In genomic region chr4:151099226-151099975, GRCh38 we compare ENCODE assay signal across 8 cellular contexts. TPM values are rescaled to one million over a fixed set of nuclear protein-coding genes. Genes with fewer than 3 reads are reported as not detected.
DNase-seq lines count a peak whose midpoint lies in the region; ATAC-seq, FAIRE-seq and TF ChIP-seq lines count a peak whose summit lies in the region.

Gene RPS3A (plus strand): TSS chr4:151099628. CDS start chr4:151099653, 25 bp downstream.

- H2AFZ ChIP-seq in keratinocyte (ENCODE audit: control insufficient read depth, low read length), result peak within 1 kb of the TSS; percentile 94

- H3K9me1 ChIP-seq in keratinocyte (ENCODE audit: control insufficient read depth, extremely low read depth, insufficient read depth, low read length), result no peaks in the 10 kb centered on the region

- ATAC-seq in HG03280 (IDR thresholded peaks at IDR 0.05; ENCODE audit: unreplicated experiment), result peak; percentile 94

- peak within 1 kb of the TSS; percentile 64 to 100 (median 99) for H3K4me3 ChIP-seq in keratinocyte (ENCODE audit: control insufficient read depth in 2 of 3, extremely low read depth in 1 of 3, insufficient read depth in 2 of 3, low read depth in 1 of 3, low read length in 3 of 3)

- peak; percentile 96 for TF ChIP-seq POLR2A in GM18951 (IDR thresholded peaks at IDR 0.05; ENCODE audit: extremely low read depth, insufficient read depth, insufficient read length)

- peak; percentile 56 for FAIRE-seq in keratinocyte (lab: Jason Lieb, UNC)

- no peaks in the 10 kb centered on the region for H3K27me3 ChIP-seq in keratinocyte (ENCODE audit: control insufficient read depth, extremely low read depth, insufficient read depth, low read length)

- H3K4me2 ChIP-seq in keratinocyte (ENCODE audit: control insufficient read depth, extremely low read depth, insufficient read depth, low read depth, low read length), result peak within 1 kb of the TSS; percentile 84

- H3K4me1 ChIP-seq in keratinocyte (ENCODE audit: control insufficient read depth, extremely low read depth, insufficient read depth, low read length), result peaks cover 15% of the 10 kb centered on the region

- dilution Hi-C loops in keratinocyte (cut with MboI; ENCODE audit: extremely low pct_ligation_motif_present, low sequenced_read_pairs), result no loop called here

- DNase-seq in AG09319 (ENCODE audit: extremely low read depth, low read depth) (peak; percentile 96), NCI-H345 treated with DMSO at 0.1 percent for 48 hours (lab: John Stamatoyannopoulos, UW; ENCODE audit: unreplicated experiment) (peak; percentile 80), cerebellar cortex (ENCODE audit: low spot score) (peak; percentile 97), keratinocyte (ENCODE audit: low read depth, low spot score) (peak; percentile 77)
- DNase-seq in activated CD4-positive, CD25-positive, alpha-beta regulatory T cell treated with anti-CD3 and anti-CD28 coated beads, Interleukin-2, amount 50 U/mL, for 16 hours (ENCODE audit: low read depth, low spot score), result peak; percentile 98
- DNase-seq in stimulated activated CD4-positive, alpha-beta T cell treated with anti-CD3 and anti-CD28 coated beads, Interleukin-15, amount 100 ng/mL, for 24 hours, result peak; percentile 97

- peaks cover 17 to 28% of the 10 kb centered on the region in 2 experiments for H3K36me3 ChIP-seq in keratinocyte (ENCODE audit: control insufficient read depth in 2 of 2, extremely low read depth in 1 of 2, insufficient read depth in 2 of 2, low read length in 2 of 2)

- H3K79me2 ChIP-seq in keratinocyte (ENCODE audit: control insufficient read depth, insufficient read depth, low read length), result peaks cover 39% of the 10 kb centered on the region

- H3K9ac ChIP-seq in keratinocyte (ENCODE audit: control insufficient read depth, extremely low read depth, insufficient read depth, low read length), result peak within 1 kb of the TSS; percentile 100

- H3K9me3 ChIP-seq in keratinocyte (ENCODE audit: control insufficient read depth, low read depth, low read length), result no peaks in the 10 kb centered on the region

- in situ Hi-C loops in GM18951 (cut with MboI; ENCODE audit: low sequenced_read_pairs, unreplicated experiment), result no loop called here

- H3K27ac ChIP-seq in keratinocyte (ENCODE audit: control insufficient read depth, insufficient read depth, low read length), result peak within 1 kb of the TSS; percentile 97

- TF ChIP-seq CTCF in AG09319 (IDR thresholded peaks at IDR 0.05; ENCODE audit: low read depth, low read length) (peak; percentile 89), keratinocyte (optimal IDR thresholded peaks at IDR 0.05 in 1 of 3, IDR thresholded peaks at IDR 0.05 in 1 of 3, conservative IDR thresholded peaks at IDR 0.05 in 1 of 3; ENCODE audit: extremely low read depth in 1 of 3, insufficient read depth in 2 of 3, low read length in 3 of 3) (peak; percentile 88 to 97 (median 88))

- H4K20me1 ChIP-seq in keratinocyte (ENCODE audit: control insufficient read depth, extremely low read depth, insufficient read depth, low read length), result peaks cover 17% of the 10 kb centered on the region

RNA-seq across cellular contexts. Expression of gene RPS3A, which starts in this region (rescaled TPM):
- polyA plus RNA-seq in keratinocyte, result 1,896 to 3,377 TPM (median 2,421 TPM) in 3 replicates
- polyA plus RNA-seq in keratinocyte (2011; ENCODE audit: low read depth), result 1,710 TPM
- polyA plus RNA-seq in keratinocyte (2011; cell fraction: cytosol; rRNA removed), result 2,366 and 4,223 TPM in 2 replicates
- polyA plus RNA-seq in keratinocyte (2011; cell fraction: nucleus; rRNA removed), result 493 and 638 TPM in 2 replicates
- 1,575 and 2,799 TPM in 2 replicates for polyA plus RNA-seq in keratinocyte (2012; ENCODE audit: low replicate concordance)
- 125 to 699 TPM (median 381 TPM) in 3 replicates for polyA minus RNA-seq in keratinocyte
- 566 TPM for polyA minus RNA-seq in keratinocyte (2011; cell fraction: cytosol; rRNA and poly(A)+ RNA removed)
- polyA minus RNA-seq in keratinocyte (2011; cell fraction: nucleus; rRNA and poly(A)+ RNA removed), result 69.2 and 118 TPM in 2 replicates

Comparison
In these comparisons a context has a peak if more than half of its experiments do, and no peak if none do; other contexts are left out.
1. Peak in every context shown above with its lines: DNase-seq, ATAC-seq, H3K4me3 ChIP-seq and H3K27ac ChIP-seq.